Comparison of ENCODE assay signal across 14 cellular contexts in the genomic region with DNA sequence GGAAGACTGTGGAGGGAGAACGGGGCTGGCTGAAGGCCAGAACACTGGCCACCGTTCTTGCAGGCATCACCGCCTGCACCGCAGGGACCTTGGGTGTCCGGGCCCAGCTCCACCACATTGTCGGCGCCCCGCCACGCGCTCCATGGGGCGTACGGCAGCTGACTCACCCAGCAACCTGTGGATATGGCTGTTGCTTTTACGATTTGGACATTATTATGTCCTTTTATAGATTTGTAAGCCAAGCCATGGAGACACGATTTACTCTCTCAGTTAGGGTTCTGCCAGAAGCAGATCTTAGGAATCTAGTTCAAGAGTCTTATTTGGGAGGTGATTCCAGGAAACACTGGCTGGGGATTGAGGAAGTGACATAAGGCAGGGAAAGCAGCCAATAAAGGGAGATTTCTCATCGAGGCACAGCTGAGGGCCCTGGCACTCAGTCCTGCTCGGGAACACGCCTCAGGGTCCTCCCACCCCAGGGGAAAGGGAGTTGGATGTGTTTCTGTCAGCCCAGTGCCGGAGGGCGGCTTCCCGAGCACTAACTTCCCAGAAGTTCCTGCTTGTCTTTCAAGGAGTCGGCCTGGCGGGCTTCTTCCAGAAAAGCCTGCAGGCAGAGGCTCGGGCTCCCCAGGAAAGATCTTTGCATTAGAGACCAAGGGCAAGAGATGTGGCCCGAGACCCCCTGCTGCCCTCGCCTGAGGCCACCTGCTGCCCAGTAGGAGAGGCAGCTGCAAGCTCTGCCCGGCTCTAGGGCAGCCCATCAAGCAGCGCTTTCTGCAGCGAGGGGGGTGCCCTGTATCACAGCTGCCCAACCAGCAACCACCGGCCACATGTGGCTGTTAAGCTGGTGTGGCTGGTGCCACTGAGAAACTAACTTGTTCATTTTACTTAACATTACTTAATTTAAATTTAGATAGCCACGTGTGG. TPM values are rescaled to one million over a fixed set of nuclear protein-coding genes. Genes with fewer than 3 reads are reported as not detected.
DNase-seq lines count a peak whose midpoint lies in the region; ATAC-seq and TF ChIP-seq lines count a peak whose summit lies in the region.
"Had no signal": no experiment of that assay in that cellular context is flagged by ENCODE, and none has a peak within 500 bp of the region (broad histone marks: within the 10 kb centered on the region; RNA-seq: fewer than 3 reads in every experiment).

No MANE protein-coding gene starts in this region.

- no peak overlapping the region for H4K91ac ChIP-seq in trophoblast cell (ENCODE audit: low read depth, low read length)

- H3K18ac ChIP-seq in trophoblast cell (ENCODE audit: low read length) = no peak overlapping the region

- peaks cover 5% of the 10 kb centered on the region; the same call in 1 of the 2 replicates for H3K4me1 ChIP-seq in GM23248 (ENCODE audit: insufficient read depth)
- H3K4me1 ChIP-seq in lower lobe of right lung = peaks cover 22% of the 10 kb centered on the region
- peaks cover 9% of the 10 kb centered on the region for H3K4me1 ChIP-seq in stomach smooth muscle (ENCODE audit: control insufficient read depth, insufficient read depth, low read length)
- H3K4me1 ChIP-seq in trophoblast cell (ENCODE audit: control insufficient read depth in 1 of 2, insufficient read depth in 2 of 2, low read length in 2 of 2) = no peaks in the 10 kb centered on the region

- H3K4me3 ChIP-seq in GM23248 (peak overlapping the region; percentile 53), lower lobe of right lung (no peak overlapping the region), stomach smooth muscle (ENCODE audit: low read length in 2 of 2) (peak overlapping the region in 1 of 2 donors; percentile 57), trophoblast cell (ENCODE audit: low read depth, low read length) (no peak overlapping the region)

- no peak overlapping the region for H4K8ac ChIP-seq in trophoblast cell (ENCODE audit: low read depth, low read length)

- DNase-seq in GM23248 = peak; percentile 62
- DNase-seq in lower lobe of right lung = no peak
- no peak for DNase-seq in NCI-H345 treated with DMSO at 0.1 percent for 48 hours (lab: John Stamatoyannopoulos, UW; ENCODE audit: unreplicated experiment)
- DNase-seq in DMS153 (lab: John Stamatoyannopoulos, UW) = no peak
- no peak for DNase-seq in trophoblast cell
- DNase-seq: activated T-cell treated with anti-CD3 and anti-CD28 coated beads for 4 hours; CD4-positive, CD25-positive, alpha-beta regulatory T cell; effector CD8-positive, alpha-beta T cell; GF-D8; NCI-H1436; NCI-H82 had no signal

- TF ChIP-seq CTCF in lower lobe of right lung (IDR thresholded peaks at IDR 0.05) = no peak

- H3K27ac ChIP-seq in GM23248 = no peak overlapping the region
- peak overlapping the region; percentile 10 for H3K27ac ChIP-seq in cingulate gyrus (ENCODE audit: low read depth, low read length)
- H3K27ac ChIP-seq in lower lobe of right lung = peak overlapping the region; percentile 36
- H3K27ac ChIP-seq in stomach smooth muscle (ENCODE audit: low read length) = peak overlapping the region; percentile 11
- H3K27ac ChIP-seq in trophoblast cell (ENCODE audit: low read depth, low read length) = no peak overlapping the region

- intact Hi-C loops in lower lobe of right lung (cut with DNase I) = no loop called here

- H3K4ac ChIP-seq in trophoblast cell (ENCODE audit: low read depth, low read length) = no peak overlapping the region

- no peak overlapping the region for H2BK12ac ChIP-seq in trophoblast cell (ENCODE audit: low read length)

- 7% methylated on average over 30 of the region's 30 CpGs for WGBS in GM23248 (ENCODE audit: low coverage in 1 of 2, low lambda C conversion rate in 2 of 2, missing lambda C conversion rate in 2 of 2), 2 experiments
- no CpG with 5 or more reads among the region's 30 CpGs for WGBS in trophoblast cell (ENCODE audit: extremely low coverage, insufficient coverage, insufficient read length)

- no peak overlapping the region for H2BK5ac ChIP-seq in trophoblast cell (ENCODE audit: low read depth, low read length, poor library complexity)

- H3K9me2 ChIP-seq in GM23248 (ENCODE audit: insufficient read depth) = no peaks in the 10 kb centered on the region

- no peak overlapping the region for H4K12ac ChIP-seq in trophoblast cell (ENCODE audit: low read depth, low read length)

- H3K27me3 ChIP-seq in GM23248 (replicated peaks; ENCODE audit: insufficient read depth) (peaks cover 4% of the 10 kb centered on the region; the same call in 1 of the 2 replicates), lower lobe of right lung (ENCODE audit: low read depth) (no peaks in the 10 kb centered on the region), stomach smooth muscle (ENCODE audit: control insufficient read depth in 1 of 2, insufficient read depth in 2 of 2, low read length in 2 of 2) (no peaks in the 10 kb centered on the region), trophoblast cell (ENCODE audit: insufficient read depth, low read length) (no peaks in the 10 kb centered on the region)

- no peak overlapping the region for H2BK120ac ChIP-seq in trophoblast cell (ENCODE audit: insufficient read depth, low read length, poor library complexity)

- H3K23ac ChIP-seq in trophoblast cell (ENCODE audit: low read length) = no peak overlapping the region

- in situ Hi-C loops in GM23248 (cut with MboI) = no loop called here

- no peaks in the 10 kb centered on the region for H4K20me1 ChIP-seq in GM23248 (ENCODE audit: insufficient read depth)

- no peaks in the 10 kb centered on the region for H3K79me1 ChIP-seq in trophoblast cell (ENCODE audit: low read length)

- peak overlapping the region; percentile 73 for H3K4me2 ChIP-seq in GM23248 (ENCODE audit: unreplicated experiment)
- H3K4me2 ChIP-seq in trophoblast cell (ENCODE audit: low read length) = no peak overlapping the region

- H2AFZ ChIP-seq in GM23248 (peak overlapping the region; percentile 77), trophoblast cell (ENCODE audit: insufficient read depth, low read length, poor library complexity) (no peak overlapping the region)

- ATAC-seq in lower lobe of right lung = peak in 1 of 2 donors; percentile 59
- ATAC-seq in HG03565 (IDR thresholded peaks at IDR 0.05; ENCODE audit: unreplicated experiment) = no peak

- no peak overlapping the region for H3K14ac ChIP-seq in trophoblast cell (ENCODE audit: low read length)

- H3K9ac ChIP-seq in GM23248 = no peak overlapping the region
- H3K9ac ChIP-seq in stomach smooth muscle (ENCODE audit: low read length in 2 of 2) = no peak overlapping the region
- H3K9ac ChIP-seq in trophoblast cell (ENCODE audit: low read length) = no peak overlapping the region

- H3K79me2 ChIP-seq in GM23248 (ENCODE audit: insufficient read depth) (no peaks in the 10 kb centered on the region), trophoblast cell (ENCODE audit: control insufficient read depth, insufficient read depth, low read length, poor library complexity) (no peaks in the 10 kb centered on the region)

- no peaks in the 10 kb centered on the region for H3K36me3 ChIP-seq in GM23248 (ENCODE audit: low read depth)
- H3K36me3 ChIP-seq in lower lobe of right lung = no peaks in the 10 kb centered on the region
- no peaks in the 10 kb centered on the region for H3K36me3 ChIP-seq in stomach smooth muscle (ENCODE audit: control insufficient read depth in 2 of 2, insufficient read depth in 2 of 2, low read length in 2 of 2)
- H3K36me3 ChIP-seq in trophoblast cell (ENCODE audit: control insufficient read depth in 1 of 2, insufficient read depth in 2 of 2, low read length in 2 of 2) = no peaks in the 10 kb centered on the region

- no peak overlapping the region for H2AK5ac ChIP-seq in trophoblast cell (ENCODE audit: low read length)

- H3K9me3 ChIP-seq in GM23248 (ENCODE audit: low read depth) (no peaks in the 10 kb centered on the region), lower lobe of right lung (no peaks in the 10 kb centered on the region), stomach smooth muscle (ENCODE audit: control insufficient read depth in 2 of 2, low read length in 2 of 2) (no peaks in the 10 kb centered on the region), trophoblast cell (ENCODE audit: insufficient read depth, low read depth, low read length) (peaks cover 4% of the 10 kb centered on the region)

- H3F3A ChIP-seq in GM23248 (ENCODE audit: insufficient read depth) = no peaks in the 10 kb centered on the region

RNA-seq across cellular contexts. Expression of a gene that starts 52.9 kb away (rescaled TPM):
- total RNA-seq in GM23248 (2014; rRNA removed; shearing (Covaris generic)) = not detected in 2 replicates
- polyA plus RNA-seq in GM23248 (2016; fragmentation: Nextera tagmentation; extraction: Ambion mirVana) = 1.3 and 1.6 TPM in 2 replicates
- total RNA-seq in lower lobe of right lung = 6.2 TPM
- 2.8 and 3.0 TPM in 2 replicates for polyA plus RNA-seq in trophoblast cell (2013)
- total RNA-seq: CD4-positive, CD25-positive, alpha-beta regulatory T cell had no signal
- polyA plus RNA-seq: CD4-positive, CD25-positive, alpha-beta regulatory T cell had no signal

Comparison
In these comparisons a context has a peak if more than half of its experiments do, and no peak if none do; other contexts are left out.
1. H3K27ac ChIP-seq: peak in cingulate gyrus (single experiment), lower lobe of right lung (single experiment) and stomach smooth muscle (single experiment); none in GM23248 (single experiment) and trophoblast cell (single experiment).